In the genomic region with DNA sequence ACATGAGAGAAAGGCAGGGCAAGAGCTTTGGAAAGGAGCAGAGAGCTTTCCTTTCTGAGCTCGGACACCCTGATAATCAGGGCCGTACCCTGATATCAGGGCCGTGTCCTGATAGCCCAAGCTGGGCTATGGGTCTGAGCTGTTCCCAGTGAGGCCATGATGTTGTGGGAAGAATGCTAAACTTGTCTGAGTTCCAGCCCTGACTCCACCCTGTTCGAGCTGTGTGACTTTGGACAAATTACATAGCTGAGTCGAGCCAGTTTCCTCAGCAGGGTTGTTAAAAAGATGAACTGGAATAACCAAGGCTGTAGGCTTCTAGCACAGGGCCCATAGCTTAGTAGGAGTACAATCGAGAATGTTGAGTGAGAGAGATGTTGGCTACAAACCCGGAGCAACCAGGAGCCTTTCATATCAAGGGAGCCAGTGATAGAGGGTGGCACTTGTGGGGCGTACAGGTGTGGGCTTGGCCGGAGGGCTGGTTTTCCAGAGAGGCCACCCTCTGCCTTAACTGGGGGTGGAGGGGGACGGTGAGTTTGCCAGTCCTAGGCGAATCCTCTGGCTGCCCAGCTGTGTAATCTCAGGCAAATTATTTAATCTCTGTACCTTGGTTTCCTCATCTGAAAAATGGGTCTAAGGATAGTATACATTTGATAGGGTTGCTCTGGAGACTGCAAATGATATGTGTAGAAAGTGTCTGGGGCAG, we compare ENCODE assay signal across 13 cellular contexts. TPM values are rescaled to one million over a fixed set of nuclear protein-coding genes. Genes with fewer than 3 reads are reported as not detected.
A peak's percentile ranks its signal among the peaks of the same experiment; 100 is the strongest.
DNase-seq lines count a peak whose midpoint lies in the region; ATAC-seq, FAIRE-seq and TF ChIP-seq lines count a peak whose summit lies in the region.
"Had no signal": no experiment of that assay in that cellular context is flagged by ENCODE, and none has a peak within 500 bp of the region (broad histone marks: within the 10 kb centered on the region; RNA-seq: fewer than 3 reads in every experiment).

No MANE protein-coding gene starts in this region.

- H3K4me1 ChIP-seq in HepG2 (ENCODE audit: insufficient read depth, low read length) (peaks cover 52% of the 10 kb centered on the region), right lobe of liver (no peaks in the 10 kb centered on the region), mucosa of descending colon (ENCODE audit: low read depth) (peaks cover 30% of the 10 kb centered on the region), uterus (no peaks in the 10 kb centered on the region)

- TF ChIP-seq EP300 in HepG2 (IDR thresholded peaks at IDR 0.05; ENCODE audit: low read depth in 2 of 2, low read length in 2 of 2) (no peak), HepG2 (CRISPR knock-in tag; IDR thresholded peaks at IDR 0.05; ENCODE audit: borderline replicate concordance) (no peak)

- DNase-seq in HepG2 (ENCODE audit: low spot score) (no peak), right lobe of liver (no peak), cardiac fibroblast (ENCODE audit: low read depth in 2 of 2) (peak; percentile 16 to 42), mucosa of descending colon (peak in 2 of 3 donors; percentile 43 to 56), uterus (no peak), Kasumi-1 (lab: John Stamatoyannopoulos, UW) (no peak), NCI-H82 (lab: John Stamatoyannopoulos, UW) (no peak), GM12891 (ENCODE audit: insufficient read length, low spot score) (no peak)
- DNase-seq: activated T-cell treated with anti-CD3 and anti-CD28 coated beads for 4 hours had no signal

- H3K9me3 ChIP-seq in HepG2 (ENCODE audit: low read length), result no peaks in the 10 kb centered on the region
- no peaks in the 10 kb centered on the region for H3K9me3 ChIP-seq in right lobe of liver
- H3K9me3 ChIP-seq in mucosa of descending colon, result no peaks in the 10 kb centered on the region
- H3K9me3 ChIP-seq in uterus, result no peaks in the 10 kb centered on the region

- CTCF ChIA-PET in HepG2 (lab: Yijun Ruan, JAX; ENCODE audit: low intra/inter-chr PET ratio, low total read pairs), result no interaction called here

- H3K36me3 ChIP-seq in HepG2 (replicated peaks in 1 of 2; ENCODE audit: control insufficient read depth in 1 of 2, insufficient read depth in 2 of 2, low read length in 2 of 2), result no peaks in the 10 kb centered on the region
- H3K36me3 ChIP-seq in right lobe of liver, result no peaks in the 10 kb centered on the region
- H3K36me3 ChIP-seq in mucosa of descending colon (ENCODE audit: low read depth), result no peaks in the 10 kb centered on the region
- H3K36me3 ChIP-seq in uterus, result no peaks in the 10 kb centered on the region
- H3K36me3 ChIP-seq: BLaER1 treated with 17β-estradiol and CSF1 and Interleukin-3, amounts not matched to agents 10 nM and 100 nM had no signal

- no peak for FAIRE-seq in HepG2 (lab: Jason Lieb, UNC)
- no peak for FAIRE-seq in GM12891 (lab: Jason Lieb, UNC)
- FAIRE-seq: endometrium, keratinocyte had no signal

- no peak for TF ChIP-seq RAD21 in HepG2 (CRISPR knock-in tag; IDR thresholded peaks at IDR 0.05)

- H3K9ac ChIP-seq in HepG2 (ENCODE audit: insufficient read depth, low read depth, low read length), result no peak overlapping the region

- TF ChIP-seq POLR2A in HepG2 (IDR thresholded peaks at IDR 0.05; ENCODE audit: insufficient read depth in 1 of 2, low read depth in 2 of 2, low read length in 2 of 2) (no peak), right lobe of liver (IDR thresholded peaks at IDR 0.05) (no peak), uterus (IDR thresholded peaks at IDR 0.05) (no peak), GM12891 (IDR thresholded peaks at IDR 0.05; ENCODE audit: low read depth, low read length) (no peak)

- H3K27ac ChIP-seq in HepG2 (ENCODE audit: extremely low read length, insufficient read depth, low read length) (no peak overlapping the region), right lobe of liver (no peak overlapping the region), uterus (peak overlapping the region; percentile 70)

- TF ChIP-seq CTCF in HepG2 (CRISPR knock-in tag; IDR thresholded peaks at IDR 0.05), result no peak
- TF ChIP-seq CTCF in right lobe of liver (IDR thresholded peaks at IDR 0.05), result no peak
- TF ChIP-seq CTCF in cardiac fibroblast (IDR thresholded peaks at IDR 0.05; ENCODE audit: low read depth, low read length), result no peak
- TF ChIP-seq CTCF in mucosa of descending colon (IDR thresholded peaks at IDR 0.05), result no peak
- TF ChIP-seq CTCF in uterus (IDR thresholded peaks at IDR 0.05), result no peak

- no peaks in the 10 kb centered on the region for H3K79me2 ChIP-seq in HepG2 (ENCODE audit: insufficient read depth, low read length)

- ATAC-seq in HepG2 (no peak), right lobe of liver (no peak), mucosa of descending colon (peak; percentile 28)

- H3K27me3 ChIP-seq in HepG2 (ENCODE audit: control insufficient read depth in 1 of 2, insufficient read depth in 2 of 2, low read length in 2 of 2) (no peaks in the 10 kb centered on the region), right lobe of liver (no peaks in the 10 kb centered on the region), uterus (no peaks in the 10 kb centered on the region)

- H4K20me1 ChIP-seq in HepG2 (ENCODE audit: insufficient read depth, low read length), result no peaks in the 10 kb centered on the region

- no peak overlapping the region for H2AFZ ChIP-seq in HepG2 (ENCODE audit: low read length)

- no TSS peak for BruUV-seq in HepG2 (replicated peaks; lab: Mats Ljungman, UMichigan)

- in situ Hi-C loops in HepG2 (cut with HindIII; ENCODE audit: extremely low pct_ligation_motif_present, low pct_unique_long_range_greater_than_20kb), result no loop called here

- POLR2A ChIA-PET in HepG2 (lab: Yijun Ruan, JAX), result interaction anchor here (0.7 kb wide), 1 partner anchor 546 kb away, joined by 3 read pairs; no protein-coding TSS in a partner anchor

- no peak overlapping the region; the same call in 1 of the 2 replicates for H3K4me2 ChIP-seq in HepG2 (ENCODE audit: low read depth, low read length)

- H3K4me3 ChIP-seq in HepG2 (replicated peaks in 1 of 3; ENCODE audit: insufficient read depth in 1 of 3, low read depth in 2 of 3, low read length in 3 of 3) (no peak overlapping the region), right lobe of liver (no peak overlapping the region), cardiac fibroblast (replicated peaks in 1 of 2; ENCODE audit: low read depth in 2 of 2, low read length in 2 of 2) (no peak overlapping the region), mucosa of descending colon (no peak overlapping the region), uterus (no peak overlapping the region)
- H3K4me3 ChIP-seq: BLaER1 treated with 17β-estradiol and CSF1 and Interleukin-3, amounts not matched to agents 10 nM and 100 nM had no signal

- WGBS in HepG2 (ENCODE audit: low lambda C conversion rate), result 47% methylated on average over 7 of the region's 11 CpGs
- WGBS in right lobe of liver (ENCODE audit: insufficient coverage, low coverage, low lambda C conversion rate, missing lambda C conversion rate), result 35% methylated on average over 5 of the region's 11 CpGs

- intact Hi-C loops in HepG2 (cut with micrococcal nuclease; ENCODE audit: unreplicated experiment) (no loop called here), right lobe of liver (cut with DNase I) (no loop called here), mucosa of descending colon (cut with DNase I, micrococcal nuclease) (no loop called here), uterus (cut with DNase I; ENCODE audit: low total_unique reads) (no loop called here)

RNA-seq across cellular contexts. Expression of a gene that starts 3.5 kb away (rescaled TPM):
- 0.17 and 0.18 TPM in 2 replicates for total RNA-seq in HepG2 (2016; rRNA removed; fragmentation: Illumina TruSeq; extraction: Trizol)
- total RNA-seq in HepG2 (2016; cell fraction: cytosol; rRNA removed; fragmentation: Illumina TruSeq; extraction: Trizol; ENCODE audit: low read depth), result 0.18 and 0.20 TPM in 2 replicates
- total RNA-seq in HepG2 (2016; cell fraction: insoluble cytoplasmic fraction; rRNA removed; fragmentation: Illumina TruSeq; extraction: Trizol), result 0.13 TPM in 1 of 2 replicates, not detected in the other
- total RNA-seq in HepG2 (2016; cell fraction: membrane; rRNA removed; fragmentation: Illumina TruSeq; extraction: Trizol), result 0.10 and 0.15 TPM in 2 replicates
- 0.22 and 0.37 TPM in 2 replicates for total RNA-seq in HepG2 (2016; cell fraction: nucleus; rRNA removed; fragmentation: Illumina TruSeq; extraction: Trizol)
- polyA plus RNA-seq in HepG2 (2011; rRNA removed), result not detected in 2 replicates
- not detected in 2 replicates for polyA plus RNA-seq in HepG2 (2011; cell fraction: cytosol; rRNA removed)
- 0.07 TPM in 1 of 2 replicates, not detected in the other for polyA plus RNA-seq in HepG2 (2011; cell fraction: nucleus; rRNA removed)
- not detected in 2 replicates for polyA plus RNA-seq in HepG2 (2012)
- polyA plus RNA-seq in HepG2 (2016; cell fraction: cytosol; fragmentation: Illumina TruSeq; extraction: Trizol; ENCODE audit: low read depth), result 0.08 and 0.09 TPM in 2 replicates
- polyA plus RNA-seq in HepG2 (2016; cell fraction: insoluble cytoplasmic fraction; fragmentation: Illumina TruSeq; extraction: Trizol; ENCODE audit: low read depth), result 0.32 TPM in 1 of 2 replicates, not detected in the other
- polyA plus RNA-seq in HepG2 (2016; cell fraction: membrane; fragmentation: Illumina TruSeq; extraction: Trizol; ENCODE audit: low read depth), result 0.15 and 0.27 TPM in 2 replicates
- 0.28 and 0.29 TPM in 2 replicates for polyA plus RNA-seq in HepG2 (2016; cell fraction: nucleus; fragmentation: Illumina TruSeq; extraction: Trizol; ENCODE audit: insufficient read depth, low read depth)
- 0.30 TPM in 1 of 2 replicates, not detected in the other for polyA minus RNA-seq in HepG2 (2011; rRNA and poly(A)+ RNA removed; ENCODE audit: low replicate concordance)
- not detected in 2 replicates for polyA minus RNA-seq in HepG2 (2011; cell fraction: cytosol; rRNA and poly(A)+ RNA removed)
- not detected in 2 replicates for polyA minus RNA-seq in HepG2 (2011; cell fraction: nucleus; rRNA and poly(A)+ RNA removed)
- under 1 TPM in 1 of 6 experiments, not detected in 5; 0.13 TPM for total RNA-seq in right lobe of liver
- 1 to 10 TPM; 1.9 to 6.1 (median 2.1) TPM for total RNA-seq in mucosa of descending colon
- under 1 TPM in 1 of 4 donors, not detected in 3; 0.28 TPM for total RNA-seq in uterus
- polyA plus RNA-seq in GM12891 (2012; ENCODE audit: low read depth, missing spikeins), result 10.0 TPM
- total RNA-seq: NCI-H460 had no signal
- polyA plus RNA-seq: keratinocyte had no signal

RNA-seq across cellular contexts. Expression of a gene that starts 43.6 kb away (rescaled TPM):
- 0.17 and 0.66 TPM in 2 replicates for total RNA-seq in HepG2 (2016; rRNA removed; fragmentation: Illumina TruSeq; extraction: Trizol)
- 0.35 and 0.51 TPM in 2 replicates for total RNA-seq in HepG2 (2016; cell fraction: cytosol; rRNA removed; fragmentation: Illumina TruSeq; extraction: Trizol; ENCODE audit: low read depth)
- 0.27 and 0.32 TPM in 2 replicates for total RNA-seq in HepG2 (2016; cell fraction: insoluble cytoplasmic fraction; rRNA removed; fragmentation: Illumina TruSeq; extraction: Trizol)
- 0.38 and 0.43 TPM in 2 replicates for total RNA-seq in HepG2 (2016; cell fraction: membrane; rRNA removed; fragmentation: Illumina TruSeq; extraction: Trizol)
- total RNA-seq in HepG2 (2016; cell fraction: nucleus; rRNA removed; fragmentation: Illumina TruSeq; extraction: Trizol), result 0.62 and 0.69 TPM in 2 replicates
- polyA plus RNA-seq in HepG2 (2011; rRNA removed), result 0.38 and 0.44 TPM in 2 replicates
- 0.09 and 0.12 TPM in 2 replicates for polyA plus RNA-seq in HepG2 (2011; cell fraction: cytosol; rRNA removed)
- 1.7 and 2.0 TPM in 2 replicates for polyA plus RNA-seq in HepG2 (2011; cell fraction: nucleus; rRNA removed)
- 0.27 and 0.55 TPM in 2 replicates for polyA plus RNA-seq in HepG2 (2012)
- 0.05 and 0.11 TPM in 2 replicates for polyA plus RNA-seq in HepG2 (2016; cell fraction: cytosol; fragmentation: Illumina TruSeq; extraction: Trizol; ENCODE audit: low read depth)
- polyA plus RNA-seq in HepG2 (2016; cell fraction: insoluble cytoplasmic fraction; fragmentation: Illumina TruSeq; extraction: Trizol; ENCODE audit: low read depth), result 0.17 and 0.27 TPM in 2 replicates
- polyA plus RNA-seq in HepG2 (2016; cell fraction: membrane; fragmentation: Illumina TruSeq; extraction: Trizol; ENCODE audit: low read depth), result 0.17 and 0.20 TPM in 2 replicates
- polyA plus RNA-seq in HepG2 (2016; cell fraction: nucleus; fragmentation: Illumina TruSeq; extraction: Trizol; ENCODE audit: insufficient read depth, low read depth), result 1.8 and 2.4 TPM in 2 replicates
- polyA minus RNA-seq in HepG2 (2011; rRNA and poly(A)+ RNA removed; ENCODE audit: low replicate concordance), result 0.48 and 0.96 TPM in 2 replicates
- not detected in 2 replicates for polyA minus RNA-seq in HepG2 (2011; cell fraction: cytosol; rRNA and poly(A)+ RNA removed)
- 0.77 and 1.1 TPM in 2 replicates for polyA minus RNA-seq in HepG2 (2011; cell fraction: nucleus; rRNA and poly(A)+ RNA removed)
- 1 to 10 TPM in 3 of 6 experiments, under 1 TPM in 3; 0.37 to 1.7 (median 0.95) TPM for total RNA-seq in right lobe of liver
- 1 to 10 TPM; 1.2 to 2.0 (median 1.5) TPM for total RNA-seq in mucosa of descending colon
- total RNA-seq in uterus, result 1 to 10 TPM; 1.2 to 7.9 (median 2.5) TPM
- polyA plus RNA-seq in GM12891 (2012; ENCODE audit: low read depth, missing spikeins), result 0.58 TPM

Comparison
In these comparisons a context has a peak if more than half of its experiments do, and no peak if none do; other contexts are left out.
1. DNase-seq: peak in cardiac fibroblast (2 of 2) and mucosa of descending colon (2 of 3); none in HepG2 (single experiment), right lobe of liver (0 of 3), uterus (0 of 2), Kasumi-1 (0 of 2), NCI-H82 (single experiment) and GM12891 (single experiment).
2. H3K27ac ChIP-seq: peak in uterus (2 of 2); none in HepG2 (single experiment) and right lobe of liver (0 of 3).